1 cellular context compared by ENCODE assay signal in genomic region chr19:36851898-36852297, GRCh38.
TF ChIP-seq lines count a peak whose summit lies in the region.

No MANE protein-coding gene starts in this region.

TF ChIP-seq in HepG2, 621 proteins besides CTCF, POLR2A, EP300 and RAD21:
- TF ChIP-seq SMARCE1 (IDR thresholded peaks at IDR 0.05; ENCODE audit: borderline replicate concordance) (no peak), KAT7 (CRISPR knock-in tag; IDR thresholded peaks at IDR 0.05; ENCODE audit: borderline replicate concordance) (no peak), ZNF782 (CRISPR knock-in tag; IDR thresholded peaks at IDR 0.05; ENCODE audit: borderline replicate concordance) (no peak), FOXK1 (CRISPR knock-in tag; IDR thresholded peaks at IDR 0.05; ENCODE audit: borderline replicate concordance, low read depth) (no peak), TEAD2 (CRISPR knock-in tag; IDR thresholded peaks at IDR 0.05) (no peak), PHF5A (CRISPR knock-in tag; IDR thresholded peaks at IDR 0.05; ENCODE audit: low read depth, unreplicated experiment) (no peak), AKNA (CRISPR knock-in tag; IDR thresholded peaks at IDR 0.05; ENCODE audit: borderline replicate concordance) (no peak), BCL3 (CRISPR knock-in tag; IDR thresholded peaks at IDR 0.05) (no peak), SOX6 (IDR thresholded peaks at IDR 0.05) (no peak), SOX6 (CRISPR knock-in tag; IDR thresholded peaks at IDR 0.05) (no peak), PCBP2 (optimal IDR thresholded peaks at IDR 0.05; ENCODE audit: low read depth, low read length, poor library complexity, severe bottlenecking) (no peak), ZNF503 (CRISPR knock-in tag; IDR thresholded peaks at IDR 0.05) (no peak), RARA (CRISPR knock-in tag; IDR thresholded peaks at IDR 0.05) (no peak)
